28 cellular contexts compared by ENCODE assay signal in the genomic region with DNA sequence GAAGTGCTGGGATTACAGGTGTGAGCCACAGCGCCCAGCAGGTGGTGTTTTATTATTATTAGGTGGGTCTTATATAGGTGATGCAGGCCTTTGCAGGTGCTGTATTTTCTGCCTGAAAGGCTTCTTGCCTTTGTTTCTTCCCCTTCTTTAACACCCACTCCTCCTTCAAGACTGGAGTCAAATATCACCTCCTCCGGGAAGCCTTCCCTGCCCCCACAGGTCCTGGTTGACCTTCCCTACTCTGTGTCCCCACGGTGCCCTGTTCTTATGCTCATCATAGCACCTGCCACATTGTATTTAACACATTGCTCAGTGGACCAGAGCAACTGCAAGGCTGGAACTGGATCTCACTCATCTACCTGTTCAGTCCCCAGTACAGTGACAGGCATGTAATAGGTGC. TPM values are rescaled to one million over a fixed set of nuclear protein-coding genes. Genes with fewer than 3 reads are reported as not detected.
"Had no signal": no experiment of that assay in that cellular context is flagged by ENCODE, and none has a peak within 500 bp of the region (broad histone marks: within the 10 kb centered on the region; RNA-seq: fewer than 3 reads in every experiment).

No MANE protein-coding gene starts in this region.

- H3K27me3 ChIP-seq: hepatocyte, left lung, right atrium auricular region, right lobe of liver, stomach, testis, thyroid gland, transverse colon, upper lobe of left lung, vagina had no signal

- H2AFZ ChIP-seq: hepatocyte, parathyroid adenoma had no signal

- H3K9me3 Mint-ChIP-seq: neural crest cell had no signal

- H3K27ac ChIP-seq: hepatocyte, left lung, lower lobe of right lung, neutrophil, parathyroid adenoma, right atrium auricular region, right lobe of liver, testis, thyroid gland, transverse colon, upper lobe of left lung, vagina had no signal

- H3K27me3 Mint-ChIP-seq: progenitor cell of endocrine pancreas had no signal

- ATAC-seq: left colon; left lung; lower lobe of right lung; naive thymus-derived CD8-positive, alpha-beta T cell; right lobe of liver; stimulated activated naive B cell treated with anti-CD40 and anti-IgM and Interleukin-4, amounts not matched to agents 10 μg/mL and 1 μg/mL and 100 μg/mL, for 72 hours; stimulated activated naive CD8-positive, alpha-beta T cell treated with anti-CD3 and anti-CD28 coated beads, Interleukin-15, Interleukin-2, amounts not matched to agents 100 U/mL and 50 U/mL, for 24 hours had no signal

- H3K27ac Mint-ChIP-seq: naive thymus-derived CD8-positive, alpha-beta T cell; progenitor cell of endocrine pancreas; stimulated activated naive B cell treated with anti-CD40 and anti-IgM and Interleukin-4, amounts not matched to agents 10 μg/mL and 1 μg/mL and 100 μg/mL, for 72 hours had no signal

- H3K4me1 ChIP-seq: left lung, lower lobe of right lung, right atrium auricular region, right lobe of liver, testis, transverse colon, upper lobe of left lung, vagina had no signal

- H3K9ac ChIP-seq: parathyroid adenoma had no signal

- DNase-seq: kidney; left colon; left lung; lower lobe of right lung; mammary epithelial cell; mesenchymal stem cell; naive thymus-derived CD8-positive, alpha-beta T cell; occipital lobe; right lobe of liver; stimulated activated CD4-positive, alpha-beta T cell treated with anti-CD3 and anti-CD28 coated beads, Interleukin-12 subunit alpha, Interleukin-12 subunit beta, amount 100 ng/mL, for 4 hours; stimulated activated CD4-positive, alpha-beta T cell treated with anti-CD3 and anti-CD28 coated beads, Interleukin-15, amount 100 ng/mL, for 24 hours; stimulated activated CD4-positive, alpha-beta T cell treated with anti-CD3 and anti-CD28 coated beads, Interleukin-2, amount 100 ng/mL, for 24 hours; stimulated activated CD4-positive, alpha-beta T cell treated with anti-CD3 and anti-CD28 coated beads, Interleukin-4, amount 100 ng/mL, for 1 hour; stimulated activated naive B cell treated with anti-CD40 and anti-IgM and Interleukin-4, amounts not matched to agents 10 μg/mL and 1 μg/mL and 100 μg/mL, for 72 hours; stimulated activated naive CD8-positive, alpha-beta T cell treated with anti-CD3 and anti-CD28 coated beads, Interleukin-15, Interleukin-2, amounts not matched to agents 100 U/mL and 50 U/mL, for 24 hours; stomach; testis; thyroid gland; transverse colon; upper lobe of left lung had no signal

- H3K4me1 Mint-ChIP-seq: naive thymus-derived CD8-positive, alpha-beta T cell; neural crest cell had no signal

- H3K36me3 Mint-ChIP-seq: naive thymus-derived CD8-positive, alpha-beta T cell; stimulated activated naive B cell treated with anti-CD40 and anti-IgM and Interleukin-4, amounts not matched to agents 10 μg/mL and 1 μg/mL and 100 μg/mL, for 72 hours had no signal

- H3K4me3 ChIP-seq: hepatocyte, left lung, lower lobe of right lung, right atrium auricular region, right lobe of liver, stomach, testis, thyroid gland, transverse colon, upper lobe of left lung, vagina had no signal

- H3K79me2 ChIP-seq: hepatocyte, parathyroid adenoma had no signal

- FAIRE-seq: kidney had no signal

- H3K36me3 ChIP-seq: left lung, lower lobe of right lung, neutrophil, right atrium auricular region, right lobe of liver, stomach, thyroid gland, transverse colon, upper lobe of left lung, vagina had no signal

- H3K9me3 ChIP-seq: left lung, lower lobe of right lung, neutrophil, right atrium auricular region, right lobe of liver, stomach, testis, thyroid gland, transverse colon, upper lobe of left lung, vagina had no signal

- H3K4me3 Mint-ChIP-seq: naive thymus-derived CD8-positive, alpha-beta T cell; nephron; neural crest cell; stimulated activated naive B cell treated with anti-CD40 and anti-IgM and Interleukin-4, amounts not matched to agents 10 μg/mL and 1 μg/mL and 100 μg/mL, for 72 hours had no signal

- H3K4me2 ChIP-seq: hepatocyte had no signal

RNA-seq across cellular contexts. Expression of a gene that starts 39.8 kb away (rescaled TPM):
- total RNA-seq: mammary epithelial cell; naive thymus-derived CD8-positive, alpha-beta T cell had no signal
- polyA plus RNA-seq: mammary epithelial cell; naive thymus-derived CD8-positive, alpha-beta T cell had no signal
